17 cellular contexts compared by ENCODE assay signal in the genomic region with DNA sequence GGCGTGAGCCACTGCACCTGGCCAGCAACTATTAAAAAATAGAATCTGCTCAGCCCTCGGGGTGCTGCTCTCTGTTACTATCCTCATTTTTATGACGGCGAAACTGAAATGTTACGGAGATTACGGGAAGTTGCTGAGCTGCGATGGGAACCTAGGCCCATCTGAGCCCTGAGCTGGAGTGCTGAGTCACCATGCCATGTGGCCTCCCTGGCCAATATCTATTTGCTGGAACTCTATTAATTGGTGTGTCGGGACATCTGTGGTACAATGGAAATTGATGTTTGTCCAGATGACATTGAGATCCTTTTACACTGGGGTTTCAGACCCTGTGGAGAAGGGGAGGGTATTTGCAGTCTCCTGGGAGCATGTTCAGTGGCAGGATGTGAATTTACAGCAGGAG. TPM values are rescaled to one million over a fixed set of nuclear protein-coding genes. Genes with fewer than 3 reads are reported as not detected.
DNase-seq lines count a peak whose midpoint lies in the region; ATAC-seq, FAIRE-seq and TF ChIP-seq lines count a peak whose summit lies in the region.
"Had no signal": no experiment of that assay in that cellular context is flagged by ENCODE, and none has a peak within 500 bp of the region (broad histone marks: within the 10 kb centered on the region; RNA-seq: fewer than 3 reads in every experiment).

No MANE protein-coding gene starts in this region.

- peaks cover 2% of the 10 kb centered on the region in 2 experiments for H4K20me1 ChIP-seq in H1 (replicated peaks in 1 of 2; ENCODE audit: control insufficient read depth in 1 of 2, insufficient read depth in 2 of 2, low read length in 2 of 2)
- H4K20me1 ChIP-seq: BLaER1 treated with 17β-estradiol and CSF1 and Interleukin-3, amounts not matched to agents 10 nM and 100 nM had no signal

- H2BK120ac ChIP-seq in H1 (replicated peaks; ENCODE audit: low read depth, low read length): no peak overlapping the region

- TF ChIP-seq POLR2A in A549 (IDR thresholded peaks at IDR 0.05; ENCODE audit: low read length) (no peak), H1 (IDR thresholded peaks at IDR 0.05; ENCODE audit: control extremely low read depth in 1 of 2, low read depth in 2 of 2, low read length in 2 of 2) (no peak)

- no peak overlapping the region for H3K4me3 ChIP-seq in A549
- H3K4me3 ChIP-seq in BE2C (ENCODE audit: low read depth, low read length): no peak overlapping the region
- no peak overlapping the region for H3K4me3 ChIP-seq in H1 (ENCODE audit: extremely low read depth in 1 of 4, insufficient read depth in 2 of 4, low read depth in 3 of 4, low read length in 4 of 4)
- H3K4me3 ChIP-seq: BLaER1 treated with 17β-estradiol and CSF1 and Interleukin-3, amounts not matched to agents 10 nM and 100 nM; GM12878; MG63 had no signal

- TF ChIP-seq CTCF in A549 (IDR thresholded peaks at IDR 0.05): no peak
- TF ChIP-seq CTCF in BE2C (IDR thresholded peaks at IDR 0.05; ENCODE audit: low read depth, low read length): no peak
- no peak for TF ChIP-seq CTCF in H1 (IDR thresholded peaks at IDR 0.05; ENCODE audit: control extremely low read depth in 1 of 3, insufficient read depth in 1 of 3, low read depth in 1 of 3, low read length in 3 of 3)

- H2BK5ac ChIP-seq in H1 (ENCODE audit: low read depth, low read length): no peak overlapping the region

- no peaks in the 10 kb centered on the region for H3K79me1 ChIP-seq in H1 (ENCODE audit: low read depth, low read length)

- no peak overlapping the region for H2BK12ac ChIP-seq in H1 (ENCODE audit: low read depth, low read length)

- H3K9me3 ChIP-seq in A549 (no peaks in the 10 kb centered on the region), BE2C (no peaks in the 10 kb centered on the region), H1 (ENCODE audit: insufficient read depth in 2 of 2, low read depth in 1 of 2, low read length in 1 of 2) (no peaks in the 10 kb centered on the region)
- H3K9me3 ChIP-seq: BLaER1 treated with 17β-estradiol and CSF1 and Interleukin-3, amounts not matched to agents 10 nM and 100 nM; MG63 had no signal

- no peak for TF ChIP-seq RAD21 in A549 (conservative IDR thresholded peaks at IDR 0.05 in 1 of 2, IDR thresholded peaks at IDR 0.05 in 1 of 2)
- no peak for TF ChIP-seq RAD21 in H1 (IDR thresholded peaks at IDR 0.05 in 1 of 2, conservative IDR thresholded peaks at IDR 0.05 in 1 of 2; ENCODE audit: low read depth in 2 of 2, low read length in 2 of 2)

- no peak overlapping the region for H3K23ac ChIP-seq in H1 (ENCODE audit: insufficient read length)

- H2BK15ac ChIP-seq in H1 (ENCODE audit: low read length): no peak overlapping the region

- peak overlapping the region in 1 of 2 experiments; percentile 3; a peak in 1 of 6 replicates for H3K27ac ChIP-seq in A549
- H3K27ac ChIP-seq in H1 (ENCODE audit: low read depth, low read length): no peak overlapping the region
- H3K27ac ChIP-seq: BLaER1 treated with 17β-estradiol and CSF1 and Interleukin-3, amounts not matched to agents 10 nM and 100 nM had no signal

- no peak overlapping the region for H4K91ac ChIP-seq in H1 (replicated peaks; ENCODE audit: insufficient read length, low read length)

- H3K14ac ChIP-seq in H1 (ENCODE audit: insufficient read length): no peak overlapping the region

- H3K27me3 ChIP-seq in BE2C (peaks cover 4% of the 10 kb centered on the region), H1 (replicated peaks in 1 of 4; ENCODE audit: control insufficient read depth in 3 of 4, extremely low read depth in 1 of 4, insufficient read depth in 3 of 4, low read length in 3 of 4) (peaks cover 15 to 29% (median 23%) of the 10 kb centered on the region in 4 experiments)
- H3K27me3 ChIP-seq: MG63 had no signal

- H2AK5ac ChIP-seq in H1 (ENCODE audit: low read depth, low read length): no peak overlapping the region

- H3K23me2 ChIP-seq in H1 (ENCODE audit: low read depth, low read length): no peaks in the 10 kb centered on the region

- H4K8ac ChIP-seq in H1 (ENCODE audit: extremely low read depth, insufficient read depth, low read length): no peak overlapping the region

- CTCF ChIA-PET in A549 (lab: Yijun Ruan, JAX): interaction anchor here (1.1 to 2.0 kb wide), 2 partner anchors 12 to 212 kb away, joined by 3 to 9 read pairs; no protein-coding TSS in a partner anchor
- CTCF ChIA-PET in H1 (lab: Charles Lee; ENCODE audit: partially characterized antibody): interaction anchor here (1.2 to 3.1 kb wide), 5 partner anchors 10 to 212 kb away, joined by 3 to 11 read pairs (median 9); no protein-coding TSS in a partner anchor

- FAIRE-seq in A549 (lab: Jason Lieb, UNC) (no peak), H1 (lab: Jason Lieb, UNC) (no peak)
- FAIRE-seq: GM12878, GM18507 had no signal

- WGBS in A549 (ENCODE audit: missing lambda C conversion rate): 92% methylated on average over 8 of the region's 8 CpGs
- 90% methylated on average over 8 of the region's 8 CpGs; no CpG with 5 or more reads in 1 of the 2 experiments for WGBS in H1 (ENCODE audit: extremely low coverage in 1 of 2, insufficient coverage in 1 of 2, insufficient read length in 1 of 2, insufficient replicate concordance in 2 of 2, low coverage in 1 of 2, low lambda C conversion rate in 2 of 2, missing lambda C conversion rate in 1 of 2), 2 experiments

- H3K36me3 ChIP-seq in BE2C: no peaks in the 10 kb centered on the region
- H3K36me3 ChIP-seq in H1 (ENCODE audit: control insufficient read depth in 2 of 4, insufficient read depth in 4 of 4, low read length in 3 of 4): no peaks in the 10 kb centered on the region
- H3K36me3 ChIP-seq: BLaER1 treated with 17β-estradiol and CSF1 and Interleukin-3, amounts not matched to agents 10 nM and 100 nM; MG63 had no signal

- H3K4me1 ChIP-seq in A549 (no peaks in the 10 kb centered on the region), BE2C (peaks cover 13% of the 10 kb centered on the region), H1 (replicated peaks in 1 of 4; ENCODE audit: control insufficient read depth in 3 of 4, insufficient read depth in 4 of 4, low read length in 3 of 4) (no peaks in the 10 kb centered on the region; a peak in 1 of 7 replicates)

- H2AFZ ChIP-seq in H1 (ENCODE audit: low read length): no peak overlapping the region

- TF ChIP-seq EP300 in A549 (IDR thresholded peaks at IDR 0.05): no peak
- TF ChIP-seq EP300 in H1 (IDR thresholded peaks at IDR 0.05; ENCODE audit: borderline replicate concordance in 1 of 2, low read depth in 2 of 2, low read length in 2 of 2): no peak

- no peak overlapping the region for H3K18ac ChIP-seq in H1 (ENCODE audit: extremely low read depth, low read length)

- ATAC-seq in A549 (no peak), HG03354 (IDR thresholded peaks at IDR 0.05; ENCODE audit: poor library complexity, severe bottlenecking, unreplicated experiment) (no peak)
- ATAC-seq: GM12878, Panc1 had no signal

- DNase-seq in A549 (ENCODE audit: low read depth in 1 of 2, low spot score in 1 of 2): no peak
- peak; percentile 67 for DNase-seq in BE2C
- DNase-seq in NCI-H69 (lab: John Stamatoyannopoulos, UW): peak; percentile 59
- no peak for DNase-seq in H1 (ENCODE audit: low read depth in 1 of 2, low spot score in 2 of 2)
- no peak for DNase-seq in GF-D8 (lab: John Stamatoyannopoulos, UW)
- DNase-seq in AG08395 (ENCODE audit: low spot score): no peak
- DNase-seq: DMS153, MG63, NCI-H2029 treated with DMSO at 0.1 percent for 48 hours, NCI-H526 treated with DMSO at 0.1 percent for 48 hours, Right ventricle myocardium superior, SW 1271 had no signal

- H3K4me2 ChIP-seq in A549 (no peak overlapping the region), H1 (ENCODE audit: insufficient read depth in 1 of 2, low read depth in 2 of 2, low read length in 2 of 2) (no peak overlapping the region)

- H3K56ac ChIP-seq in H1 (replicated peaks; ENCODE audit: insufficient read length, low read depth, low read length): no peak overlapping the region

- POLR2A ChIA-PET in A549 (lab: Yijun Ruan, JAX) (no interaction called here), H1 (lab: Charles Lee; ENCODE audit: partially characterized antibody) (no interaction called here)

- H3K9ac ChIP-seq in H1 (replicated peaks in 1 of 4; ENCODE audit: extremely low read depth in 1 of 4, low read depth in 3 of 4, low read length in 3 of 4): no peak overlapping the region
- H3K9ac ChIP-seq: BLaER1 treated with 17β-estradiol and CSF1 and Interleukin-3, amounts not matched to agents 10 nM and 100 nM had no signal

- no peaks in the 10 kb centered on the region for H3K79me2 ChIP-seq in H1 (ENCODE audit: control insufficient read depth in 1 of 2, insufficient read depth in 2 of 2, low read length in 2 of 2)

- no peak overlapping the region for H4K5ac ChIP-seq in H1 (ENCODE audit: insufficient read length, low read depth, low read length)

- H3K4ac ChIP-seq in H1 (replicated peaks; ENCODE audit: insufficient read length, low read depth, low read length): no peak overlapping the region

- no peak overlapping the region for H2BK20ac ChIP-seq in H1 (ENCODE audit: low read length)

RNA-seq across cellular contexts. Expression of gene PRDM12, which starts 8.1 kb away (rescaled TPM):
- 0.09 and 0.17 TPM in 2 replicates for polyA plus RNA-seq in A549 (2011; rRNA removed)
- polyA plus RNA-seq in A549 (2012; cell fraction: cytosol; rRNA removed): 0.05 and 0.14 TPM in 2 replicates
- 0.10 and 0.17 TPM in 2 replicates for polyA plus RNA-seq in A549 (2012; cell fraction: nucleus; rRNA removed)
- polyA plus RNA-seq in A549 (2017; fragmentation: RNase III; extraction: RNeasy Plus Mini Kit Qiagen cat#74134 plus additional on column Dnase treatment): 0.10 to 0.17 TPM (median 0.13 TPM) in 3 replicates
- polyA minus RNA-seq in A549 (2011; rRNA and poly(A)+ RNA removed): 0.08 and 0.10 TPM in 2 replicates
- polyA plus RNA-seq in BE2C (2012; ENCODE audit: insufficient read depth, insufficient read length, low read depth): 0.40 TPM
- 0.13 and 0.22 TPM in 2 replicates for total RNA-seq in H1 (2021; fragmentation: NEBNext Ultra II Directional; extraction: Animal tissue kit (Norgen Biotek cat#: 25700))
- 0.14 and 0.20 TPM in 2 replicates for polyA plus RNA-seq in H1 (2011; rRNA removed)
- polyA plus RNA-seq in H1 (2011; cell fraction: cytosol; rRNA removed): 0.08 TPM
- 0.26 TPM for polyA plus RNA-seq in H1 (2011; cell fraction: nucleus; rRNA removed)
- 0.11 to 0.19 TPM (median 0.13 TPM) in 3 of 4 replicates, not detected in the other for polyA plus RNA-seq in H1 (2012, experiment 1 of 2)
- polyA plus RNA-seq in H1 (2012, experiment 2 of 2): 0.14 TPM
- polyA plus RNA-seq in H1 (2013, experiment 1 of 2): 0.02 TPM
- 0.06 TPM for polyA plus RNA-seq in H1 (2013, experiment 2 of 2)
- 0.07 TPM in 1 of 2 replicates, not detected in the other for polyA minus RNA-seq in H1 (2011; rRNA and poly(A)+ RNA removed)
- not detected for polyA minus RNA-seq in H1 (2011; cell fraction: cytosol; rRNA and poly(A)+ RNA removed)
- not detected for polyA minus RNA-seq in H1 (2011; cell fraction: nucleus; rRNA and poly(A)+ RNA removed)
- total RNA-seq: GM12878, Right ventricle myocardium superior had no signal
- polyA plus RNA-seq: GM12878 had no signal

RNA-seq across cellular contexts. Expression of gene EXOSC2, which starts 21.1 kb away (rescaled TPM):
- 76.1 and 96.8 TPM in 2 replicates for polyA plus RNA-seq in A549 (2011; rRNA removed)
- polyA plus RNA-seq in A549 (2012; cell fraction: cytosol; rRNA removed): 59.6 and 61.4 TPM in 2 replicates
- polyA plus RNA-seq in A549 (2012; cell fraction: nucleus; rRNA removed): 43.5 and 62.0 TPM in 2 replicates
- 97.9 to 111 TPM (median 101 TPM) in 3 replicates for polyA plus RNA-seq in A549 (2017; fragmentation: RNase III; extraction: RNeasy Plus Mini Kit Qiagen cat#74134 plus additional on column Dnase treatment)
- 45.1 and 62.3 TPM in 2 replicates for polyA minus RNA-seq in A549 (2011; rRNA and poly(A)+ RNA removed)
- 74.2 TPM for polyA plus RNA-seq in BE2C (2012; ENCODE audit: insufficient read depth, insufficient read length, low read depth)
- 84.3 and 93.6 TPM in 2 replicates for total RNA-seq in H1 (2021; fragmentation: NEBNext Ultra II Directional; extraction: Animal tissue kit (Norgen Biotek cat#: 25700))
- 39.3 and 47.8 TPM in 2 replicates for polyA plus RNA-seq in H1 (2011; rRNA removed)
- polyA plus RNA-seq in H1 (2011; cell fraction: cytosol; rRNA removed): 67.9 TPM
- 45.9 TPM for polyA plus RNA-seq in H1 (2011; cell fraction: nucleus; rRNA removed)
- 65.5 to 78.6 TPM (median 69.6 TPM) in 4 replicates for polyA plus RNA-seq in H1 (2012, experiment 1 of 2)
- 24.0 TPM for polyA plus RNA-seq in H1 (2012, experiment 2 of 2)
- 34.7 TPM for polyA plus RNA-seq in H1 (2013, experiment 1 of 2)
- polyA plus RNA-seq in H1 (2013, experiment 2 of 2): 33.1 TPM
- 96.3 and 109 TPM in 2 replicates for polyA minus RNA-seq in H1 (2011; rRNA and poly(A)+ RNA removed)
- 41.5 TPM for polyA minus RNA-seq in H1 (2011; cell fraction: cytosol; rRNA and poly(A)+ RNA removed)
- 62.0 TPM for polyA minus RNA-seq in H1 (2011; cell fraction: nucleus; rRNA and poly(A)+ RNA removed)

Comparison
In these comparisons a context has a peak if more than half of its experiments do, and no peak if none do; other contexts are left out.
1. DNase-seq: peak in BE2C (single experiment) and NCI-H69 (single experiment); none in A549 (0 of 2), H1 (0 of 2), GF-D8 (single experiment) and AG08395 (single experiment).
2. Of the 18 proteins assayed by ChIP-seq in both H1 and A549: peak only in H1: none; only in A549: none; in both: MAFK; in neither: 17.